In genomic region chr12:130031571-130032189, GRCh38 we compare ENCODE assay signal across 8 cellular contexts.
A peak's percentile ranks its signal among the peaks of the same experiment; 100 is the strongest.
DNase-seq lines count a peak whose midpoint lies in the region; ATAC-seq lines count a peak whose summit lies in the region.

No MANE protein-coding gene starts in this region.

- peaks cover 26% of the 10 kb centered on the region for H3K27me3 ChIP-seq in NT2/D1 (ENCODE audit: insufficient read depth, insufficient read length)

- H3K9ac ChIP-seq in NT2/D1 (ENCODE audit: insufficient read length, low read depth) = no peak overlapping the region

- H3K4me1 ChIP-seq in NT2/D1 (ENCODE audit: insufficient read depth, insufficient read length) = no peaks in the 10 kb centered on the region

- H3K9me3 ChIP-seq in NT2/D1 (ENCODE audit: insufficient read depth, low read length) = no peaks in the 10 kb centered on the region

- H3K36me3 ChIP-seq in NT2/D1 (ENCODE audit: insufficient read depth, insufficient read length, low read length) = no peaks in the 10 kb centered on the region

- ATAC-seq in HG02678 (IDR thresholded peaks at IDR 0.05; ENCODE audit: unreplicated experiment) (peak; percentile 66), GM21619 (IDR thresholded peaks at IDR 0.05; ENCODE audit: unreplicated experiment) (no peak)

- peak; percentile 29 for DNase-seq in NCI-H2107 treated with DMSO at 0.1 percent for 48 hours (lab: John Stamatoyannopoulos, UW; ENCODE audit: unreplicated experiment)
- no peak for DNase-seq in NCI-H2107 (lab: John Stamatoyannopoulos, UW)
- peak; percentile 67 for DNase-seq in NT2/D1 (ENCODE audit: low read depth, low spot score)
- peak; percentile 82 to 83 for DNase-seq in activated T-cell treated with anti-CD3 and anti-CD28 coated beads, Interleukin-2, amount 50 U/mL, for 48 hours
- DNase-seq in globus pallidus (ENCODE audit: low spot score) = peak; percentile 47
- DNase-seq in renal cortical epithelial cell (ENCODE audit: low read depth) = peak; percentile 2

- H3K4me3 ChIP-seq in NT2/D1 (ENCODE audit: insufficient read length, low read depth) = no peak overlapping the region
